39 cellular contexts compared by ENCODE assay signal in the genomic region with DNA sequence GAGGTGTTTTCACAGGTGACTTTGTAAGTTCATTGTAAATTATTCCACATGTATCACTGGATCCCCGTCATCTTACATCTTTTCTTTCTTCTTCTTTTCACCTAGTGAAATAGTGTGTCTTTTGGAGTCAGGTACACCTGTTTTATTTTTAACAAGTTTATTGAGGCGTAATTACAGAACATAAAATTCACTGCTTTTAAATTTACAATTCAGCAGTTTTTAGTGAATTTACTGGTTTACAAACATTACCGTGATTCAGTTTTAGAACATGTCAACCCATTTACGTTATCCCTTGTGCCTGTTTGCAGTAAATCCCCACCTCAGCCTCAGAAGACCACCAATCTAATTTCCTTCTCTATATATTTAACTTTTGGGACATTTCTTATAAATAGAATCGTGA.
"Had no signal": no experiment of that assay in that cellular context is flagged by ENCODE, and none has a peak within 500 bp of the region (broad histone marks: within the 10 kb centered on the region; RNA-seq: fewer than 3 reads in every experiment).

No MANE protein-coding gene starts in this region.

- H3K9me3 Mint-ChIP-seq: central memory CD8-positive, alpha-beta T cell had no signal

- FAIRE-seq: astrocyte, bronchial epithelial cell had no signal

- DNase-seq: activated effector memory CD4-positive, alpha-beta T cell treated with anti-CD3 and anti-CD28 coated beads, Interleukin-2, amount 50 U/mL, for 16 hours; activated effector memory CD4-positive, alpha-beta T cell treated with Interleukin-2 at 50 U/mL for 16 hours; activated gamma-delta T cell; activated gamma-delta T cell treated with Interleukin-2 at 50 U/mL for 16 hours; activated naive CD4-positive, alpha-beta T cell; activated naive CD4-positive, alpha-beta T cell treated with anti-CD3 and anti-CD28 coated beads for 36 hours; activated naive CD4-positive, alpha-beta T cell treated with anti-CD3 and anti-CD28 coated beads, Interleukin-2, amount 10 ng/mL, durations not matched to agents 7 days and 5 days; activated naive CD4-positive, alpha-beta T cell treated with anti-CD3 and anti-CD28 coated beads, Interleukin-2, amount 50 U/mL, for 16 hours; activated naive CD4-positive, alpha-beta T cell treated with Interleukin-2 at 50 U/mL for 16 hours; activated naive CD8-positive, alpha-beta T cell treated with anti-CD3 and anti-CD28 coated beads for 36 hours; activated naive CD8-positive, alpha-beta T cell treated with anti-CD3 and anti-CD28 coated beads, Interleukin-2, amount 10 ng/mL, durations not matched to agents 7 days and 5 days; activated naive CD8-positive, alpha-beta T cell treated with anti-CD3 and anti-CD28 coated beads, Interleukin-2, amount 50 U/mL, for 24 hours; activated T-cell treated with anti-CD3 and anti-CD28 coated beads, Interleukin-2, amount 50 U/mL, for 24 hours; activated T-cell treated with anti-CD3 and anti-CD28 coated beads, Interleukin-2, amount 50 U/mL, for 4 hours; activated T-cell treated with anti-CD3 and anti-CD28 coated beads, Interleukin-2, amount 50 U/mL, for 48 hours; activated T-cell treated with anti-CD3 and anti-CD28 coated beads, Interleukin-2, amount 50 U/mL, for 72 hours; adrenal gland; amniotic stem cell; amygdala; anterior cingulate cortex; aorta; body of pancreas; brain microvascular endothelial cell; caudate nucleus; central memory CD4-positive, alpha-beta T cell; cerebellar nuclear complex had no signal

- H3K4me3 Mint-ChIP-seq: activated naive CD4-positive, alpha-beta T cell treated with anti-CD3 and anti-CD28 coated beads for 36 hours; activated naive CD4-positive, alpha-beta T cell treated with anti-CD3 and anti-CD28 coated beads, Interleukin-2, amount 10 ng/mL, durations not matched to agents 7 days and 5 days; activated naive CD4-positive, alpha-beta T cell treated with anti-CD3 and anti-CD28 coated beads, Interleukin-2, amount 50 U/mL, for 24 hours; activated naive CD8-positive, alpha-beta T cell; activated naive CD8-positive, alpha-beta T cell treated with anti-CD3 and anti-CD28 coated beads for 36 hours; activated naive CD8-positive, alpha-beta T cell treated with anti-CD3 and anti-CD28 coated beads, Interleukin-2, amount 10 ng/mL, durations not matched to agents 7 days and 5 days; activated naive CD8-positive, alpha-beta T cell treated with anti-CD3 and anti-CD28 coated beads, Interleukin-2, amount 50 U/mL, for 24 hours; activated T-cell treated with anti-CD3 and anti-CD28 coated beads, Interleukin-2, amount 50 U/mL, for 24 hours; activated T-cell treated with anti-CD3 and anti-CD28 coated beads, Interleukin-2, amount 50 U/mL, for 4 hours; activated T-cell treated with anti-CD3 and anti-CD28 coated beads, Interleukin-2, amount 50 U/mL, for 72 hours; activated T-helper 1 cell treated with anti-CD3 and anti-CD28 coated beads, Interleukin-12 subunit alpha, Interleukin-12 subunit beta, Interleukin-2, Interleukin-4 antibody, amounts not matched to agents 30 ng/mL and 10 ng/mL and 1 ng/mL, durations not matched to agents 14 hours and 24 hours and 36 hours; activated T-helper 17 cell treated with anti-CD3 and anti-CD28 coated beads, Interleukin-2, amount 50 U/mL, for 72 hours; brain; central memory CD8-positive, alpha-beta T cell had no signal

- H3K4me1 Mint-ChIP-seq: activated naive CD4-positive, alpha-beta T cell treated with anti-CD3 and anti-CD28 coated beads, Interleukin-2, amount 10 ng/mL, durations not matched to agents 7 days and 5 days; activated naive CD4-positive, alpha-beta T cell treated with anti-CD3 and anti-CD28 coated beads, Interleukin-2, amount 50 U/mL, for 24 hours; activated naive CD8-positive, alpha-beta T cell treated with anti-CD3 and anti-CD28 coated beads for 36 hours; activated naive CD8-positive, alpha-beta T cell treated with anti-CD3 and anti-CD28 coated beads, Interleukin-2, amount 10 ng/mL, durations not matched to agents 7 days and 5 days; activated naive CD8-positive, alpha-beta T cell treated with anti-CD3 and anti-CD28 coated beads, Interleukin-2, amount 50 U/mL, for 24 hours; central memory CD8-positive, alpha-beta T cell had no signal

- H3K27me3 ChIP-seq: adrenal gland, ascending aorta, body of pancreas, brain microvascular endothelial cell, breast epithelium had no signal

- ATAC-seq: activated naive CD4-positive, alpha-beta T cell treated with anti-CD3 and anti-CD28 coated beads, Interleukin-2, amount 50 U/mL, for 72 hours; activated naive CD8-positive, alpha-beta T cell treated with anti-CD3 and anti-CD28 coated beads, Interleukin-2, amount 50 U/mL, for 24 hours; activated T-cell treated with anti-CD3 and anti-CD28 coated beads, Interleukin-2, amount 50 U/mL, for 4 hours; activated T-cell treated with anti-CD3 and anti-CD28 coated beads, Interleukin-2, amount 50 U/mL, for 72 hours; activated T-helper 17 cell treated with anti-CD3 and anti-CD28 coated beads, Interleukin-2, amount 50 U/mL, for 72 hours; body of pancreas had no signal

- H3K36me3 Mint-ChIP-seq: activated naive CD4-positive, alpha-beta T cell treated with anti-CD3 and anti-CD28 coated beads, Interleukin-2, amount 10 ng/mL, durations not matched to agents 7 days and 5 days had no signal

- H3K4me1 ChIP-seq: ascending aorta, body of pancreas, breast epithelium had no signal

- H3K27ac ChIP-seq: adrenal gland, ascending aorta, body of pancreas, brain microvascular endothelial cell, breast epithelium, cardiac muscle cell had no signal

- H3K36me3 ChIP-seq: adrenal gland, ascending aorta, brain microvascular endothelial cell, breast epithelium, cardiac muscle cell had no signal

- H3K27me3 Mint-ChIP-seq: activated naive CD4-positive, alpha-beta T cell treated with anti-CD3 and anti-CD28 coated beads, Interleukin-2, amount 10 ng/mL, durations not matched to agents 7 days and 5 days; activated naive CD4-positive, alpha-beta T cell treated with anti-CD3 and anti-CD28 coated beads, Interleukin-2, amount 50 U/mL, for 24 hours; activated naive CD8-positive, alpha-beta T cell; activated naive CD8-positive, alpha-beta T cell treated with anti-CD3 and anti-CD28 coated beads for 36 hours; activated naive CD8-positive, alpha-beta T cell treated with anti-CD3 and anti-CD28 coated beads, Interleukin-2, amount 10 ng/mL, durations not matched to agents 7 days and 5 days; activated naive CD8-positive, alpha-beta T cell treated with anti-CD3 and anti-CD28 coated beads, Interleukin-2, amount 50 U/mL, for 24 hours; activated T-cell treated with anti-CD3 and anti-CD28 coated beads, Interleukin-2, amount 50 U/mL, for 24 hours; activated T-helper 17 cell treated with anti-CD3 and anti-CD28 coated beads, Interleukin-2, amount 50 U/mL, for 72 hours; brain; central memory CD8-positive, alpha-beta T cell had no signal

- H3K27ac Mint-ChIP-seq: activated naive CD4-positive, alpha-beta T cell treated with anti-CD3 and anti-CD28 coated beads for 36 hours; activated naive CD4-positive, alpha-beta T cell treated with anti-CD3 and anti-CD28 coated beads, Interleukin-2, amount 10 ng/mL, durations not matched to agents 7 days and 5 days; activated naive CD4-positive, alpha-beta T cell treated with anti-CD3 and anti-CD28 coated beads, Interleukin-2, amount 50 U/mL, for 24 hours; activated naive CD4-positive, alpha-beta T cell treated with anti-CD3 and anti-CD28 coated beads, Interleukin-2, amount 50 U/mL, for 72 hours; activated naive CD8-positive, alpha-beta T cell; activated naive CD8-positive, alpha-beta T cell treated with anti-CD3 and anti-CD28 coated beads for 36 hours; activated naive CD8-positive, alpha-beta T cell treated with anti-CD3 and anti-CD28 coated beads, Interleukin-2, amount 10 ng/mL, durations not matched to agents 7 days and 5 days; activated naive CD8-positive, alpha-beta T cell treated with anti-CD3 and anti-CD28 coated beads, Interleukin-2, amount 50 U/mL, for 24 hours; activated T-cell treated with anti-CD3 and anti-CD28 coated beads, Interleukin-2, amount 50 U/mL, for 24 hours; activated T-cell treated with anti-CD3 and anti-CD28 coated beads, Interleukin-2, amount 50 U/mL, for 72 hours; activated T-helper 1 cell treated with anti-CD3 and anti-CD28 coated beads, Interleukin-12 subunit alpha, Interleukin-12 subunit beta, Interleukin-2, Interleukin-4 antibody, amounts not matched to agents 30 ng/mL and 10 ng/mL and 1 ng/mL, durations not matched to agents 14 hours and 24 hours and 36 hours; activated T-helper 17 cell treated with anti-CD3 and anti-CD28 coated beads, Interleukin-2, amount 50 U/mL, for 72 hours; activated T-helper 2 cell treated with anti-CD3 and anti-CD28 coated beads, Interferon-gamma antibody, Interleukin-2, Interleukin-4, amounts not matched to agents 10 μg/mL and 5 μg/mL and 100 μg/mL, durations not matched to agents 14 hours and 24 hours and 36 hours; brain had no signal

- H3K9me3 ChIP-seq: adrenal gland, ascending aorta, body of pancreas, breast epithelium had no signal

- H3K4me3 ChIP-seq: adrenal gland, ascending aorta, body of pancreas, breast epithelium, cardiac muscle cell had no signal
